In genomic region chr4:14744346-14744745, GRCh38 we compare ENCODE assay signal across 1 cellular context.
TF ChIP-seq lines count a peak whose summit lies in the region.

No MANE protein-coding gene starts in this region.

TF ChIP-seq in H1, 55 proteins besides CTCF, POLR2A, EP300 and RAD21:
- no peak for TF ChIP-seq PHF8 (conservative IDR thresholded peaks at IDR 0.05; ENCODE audit: low read depth, low read length)
